In the genomic region with DNA sequence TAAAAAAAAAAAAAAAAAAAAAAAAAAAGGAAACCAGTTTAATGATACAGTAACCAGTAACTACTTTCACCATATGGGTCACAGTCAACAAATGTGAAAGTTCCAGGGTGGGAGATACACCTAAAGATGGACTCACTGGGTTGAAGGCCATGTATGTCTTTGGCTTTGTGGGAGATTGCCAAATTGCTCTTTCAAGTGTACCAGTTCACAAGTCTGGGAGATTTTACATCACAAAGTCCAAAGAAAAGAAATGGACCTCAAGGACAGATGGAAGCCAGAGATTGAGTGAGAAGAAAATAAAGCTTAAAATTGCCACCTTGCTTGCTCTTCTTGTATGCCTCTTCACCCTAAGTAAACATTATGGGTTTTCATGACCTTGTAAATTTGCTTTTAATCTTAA, we compare ENCODE assay signal across 32 cellular contexts.
"Had no signal": no experiment of that assay in that cellular context is flagged by ENCODE, and none has a peak within 500 bp of the region (broad histone marks: within the 10 kb centered on the region; RNA-seq: fewer than 3 reads in every experiment).

No MANE protein-coding gene starts in this region.

- H3K27ac ChIP-seq: ascending aorta, body of pancreas, brain microvascular endothelial cell, breast epithelium, WERI-Rb-1 had no signal

- H3K27me3 ChIP-seq: ascending aorta, body of pancreas, brain microvascular endothelial cell had no signal

- DNase-seq: activated CD4-positive, alpha-beta memory T cell treated with anti-CD3 and anti-CD28 coated beads, Interleukin-2, amount 10 ng/mL, durations not matched to agents 7 days and 5 days; activated CD4-positive, alpha-beta T cell treated with anti-CD3 and anti-CD28 coated beads for 1 hour; activated CD4-positive, alpha-beta T cell treated with anti-CD3 and anti-CD28 coated beads for 36 hours; activated CD4-positive, alpha-beta T cell treated with anti-CD3 and anti-CD28 coated beads for 48 hours; activated CD4-positive, alpha-beta T cell treated with anti-CD3 and anti-CD28 coated beads, Interleukin-2, amount 10 ng/mL, durations not matched to agents 7 days and 5 days; activated CD4-positive, alpha-beta T cell treated with anti-CD3 and anti-CD28 coated beads, Interleukin-2, amount 50 U/mL, for 48 hours; activated CD4-positive, CD25-positive, alpha-beta regulatory T cell; activated CD8-positive, alpha-beta memory T cell treated with anti-CD3 and anti-CD28 coated beads for 24 hours; activated CD8-positive, alpha-beta memory T cell treated with anti-CD3 and anti-CD28 coated beads, Interleukin-2, amount 10 ng/mL, durations not matched to agents 7 days and 5 days; activated CD8-positive, alpha-beta memory T cell treated with anti-CD3 and anti-CD28 coated beads, Interleukin-2, amount 50 U/mL, for 48 hours; activated CD8-positive, alpha-beta T cell treated with anti-CD3 and anti-CD28 coated beads, Interleukin-2, amount 10 ng/mL, durations not matched to agents 7 days and 5 days; activated effector memory CD4-positive, alpha-beta T cell treated with Interleukin-2 at 50 U/mL for 16 hours; activated gamma-delta T cell; activated naive CD4-positive, alpha-beta T cell treated with anti-CD3 and anti-CD28 coated beads, Interleukin-2, amount 10 ng/mL, durations not matched to agents 7 days and 5 days; activated naive CD4-positive, alpha-beta T cell treated with Interleukin-2 at 50 U/mL for 16 hours; activated naive CD8-positive, alpha-beta T cell treated with anti-CD3 and anti-CD28 coated beads, Interleukin-2, amount 10 ng/mL, durations not matched to agents 7 days and 5 days; activated naive CD8-positive, alpha-beta T cell treated with anti-CD3 and anti-CD28 coated beads, Interleukin-2, amount 50 U/mL, for 24 hours; activated T-cell treated with anti-CD3 and anti-CD28 coated beads, Interleukin-2, amount 50 U/mL, for 24 hours; activated T-cell treated with anti-CD3 and anti-CD28 coated beads, Interleukin-2, amount 50 U/mL, for 48 hours; amygdala; anterior cingulate cortex; body of pancreas; brain microvascular endothelial cell; central memory CD4-positive, alpha-beta T cell; T-helper 1 cell; T-helper 2 cell; T-helper 9 cell; WERI-Rb-1 had no signal

- H3K36me3 ChIP-seq: ascending aorta, brain microvascular endothelial cell, breast epithelium, WERI-Rb-1 had no signal

- H3K4me1 ChIP-seq: ascending aorta, body of pancreas, breast epithelium had no signal

- H3K4me3 ChIP-seq: ascending aorta, body of pancreas, breast epithelium had no signal

- ATAC-seq: activated CD4-positive, alpha-beta T cell treated with anti-CD3 and anti-CD28 coated beads for 36 hours; activated CD4-positive, CD25-positive, alpha-beta regulatory T cell treated with anti-CD3 and anti-CD28 coated beads, Interleukin-2, amount 50 U/mL, for 24 hours; activated CD8-positive, alpha-beta memory T cell treated with anti-CD3 and anti-CD28 coated beads, Interleukin-2, amount 10 ng/mL, durations not matched to agents 7 days and 5 days; activated CD8-positive, alpha-beta T cell treated with anti-CD3 and anti-CD28 coated beads, Interleukin-2, amount 10 ng/mL, durations not matched to agents 7 days and 5 days; activated naive CD8-positive, alpha-beta T cell treated with anti-CD3 and anti-CD28 coated beads, Interleukin-2, amount 50 U/mL, for 24 hours; body of pancreas; WTC11 had no signal

- H3K9me3 ChIP-seq: ascending aorta, body of pancreas, breast epithelium had no signal
